Comparison of ENCODE assay signal across 23 cellular contexts in genomic region chr1:91708691-91709090, GRCh38.
"Had no signal": no experiment of that assay in that cellular context is flagged by ENCODE, and none has a peak within 500 bp of the region (broad histone marks: within the 10 kb centered on the region; RNA-seq: fewer than 3 reads in every experiment).

No MANE protein-coding gene starts in this region.

- H3K9me3 Mint-ChIP-seq: stimulated activated memory B cell treated with anti-CD40 and anti-IgM and Interleukin-4, amounts not matched to agents 10 μg/mL and 1 μg/mL and 100 μg/mL, for 72 hours; stimulated activated naive CD8-positive, alpha-beta T cell treated with anti-CD3 and anti-CD28 coated beads, Interleukin-15, Interleukin-2, amounts not matched to agents 100 ng/mL and 50 ng/mL, for 24 hours had no signal

- H3K9me3 ChIP-seq: esophagus squamous epithelium, neutrophil, spleen, thoracic aorta, tibial nerve, upper lobe of left lung had no signal

- H3K4me3 ChIP-seq: coronary artery, esophagus squamous epithelium, skin epidermis, spleen, thoracic aorta, tibial nerve, upper lobe of left lung had no signal

- H3K9ac ChIP-seq: parathyroid adenoma had no signal

- H3K36me3 Mint-ChIP-seq: stimulated activated memory B cell treated with anti-CD40 and anti-IgM and Interleukin-4, amounts not matched to agents 10 μg/mL and 1 μg/mL and 100 μg/mL, for 72 hours had no signal

- H3K36me3 ChIP-seq: neutrophil, thoracic aorta had no signal

- DNase-seq: dermis blood vessel endothelial cell; effector memory CD4-positive, alpha-beta T cell; erythroblast; esophagus squamous epithelium; foreskin melanocyte; glutamatergic neuron; hypothalamus; mesendoderm; midbrain; naive thymus-derived CD4-positive, alpha-beta T cell; spleen; stimulated activated CD4-positive, alpha-beta T cell treated with anti-CD3 and anti-CD28 coated beads, Interleukin-4, amount 100 ng/mL, for 4 hours; upper lobe of left lung had no signal

- H3K27ac ChIP-seq: coronary artery, esophagus squamous epithelium, neutrophil, parathyroid adenoma, skin epidermis, thoracic aorta, tibial nerve, upper lobe of left lung had no signal

- H3K4me3 Mint-ChIP-seq: naive thymus-derived CD4-positive, alpha-beta T cell; stimulated activated memory B cell treated with anti-CD40 and anti-IgM and Interleukin-4, amounts not matched to agents 10 μg/mL and 1 μg/mL and 100 μg/mL, for 72 hours; stimulated activated naive CD8-positive, alpha-beta T cell treated with anti-CD3 and anti-CD28 coated beads, Interleukin-15, Interleukin-2, amounts not matched to agents 100 ng/mL and 50 ng/mL, for 24 hours had no signal

- H3K27me3 Mint-ChIP-seq: naive thymus-derived CD4-positive, alpha-beta T cell; progenitor cell of endocrine pancreas; stimulated activated memory B cell treated with anti-CD40 and anti-IgM and Interleukin-4, amounts not matched to agents 10 μg/mL and 1 μg/mL and 100 μg/mL, for 72 hours; stimulated activated naive CD8-positive, alpha-beta T cell treated with anti-CD3 and anti-CD28 coated beads, Interleukin-15, Interleukin-2, amounts not matched to agents 100 ng/mL and 50 ng/mL, for 24 hours had no signal

- H3K27ac Mint-ChIP-seq: progenitor cell of endocrine pancreas; stimulated activated memory B cell treated with anti-CD40 and anti-IgM and Interleukin-4, amounts not matched to agents 10 μg/mL and 1 μg/mL and 100 μg/mL, for 72 hours; stimulated activated naive CD8-positive, alpha-beta T cell treated with anti-CD3 and anti-CD28 coated beads, Interleukin-15, Interleukin-2, amounts not matched to agents 100 ng/mL and 50 ng/mL, for 24 hours had no signal

- H3K27me3 ChIP-seq: esophagus squamous epithelium, neutrophil, spleen, tibial nerve, upper lobe of left lung had no signal

- H3K4me1 ChIP-seq: parathyroid adenoma had no signal

- ATAC-seq: left lobe of liver; naive thymus-derived CD4-positive, alpha-beta T cell; stimulated activated memory B cell treated with anti-CD40 and anti-IgM and Interleukin-4, amounts not matched to agents 10 μg/mL and 1 μg/mL and 100 μg/mL, for 72 hours had no signal
